In genomic region chr2:32159678-32160077, GRCh38 we compare ENCODE assay signal across 20 cellular contexts. TPM values are rescaled to one million over a fixed set of nuclear protein-coding genes. Genes with fewer than 3 reads are reported as not detected.
A peak's percentile ranks its signal among the peaks of the same experiment; 100 is the strongest.
DNase-seq lines count a peak whose midpoint lies in the region; ATAC-seq, FAIRE-seq and TF ChIP-seq lines count a peak whose summit lies in the region.
"Had no signal": no experiment of that assay in that cellular context is flagged by ENCODE, and none has a peak within 500 bp of the region (broad histone marks: within the 10 kb centered on the region; RNA-seq: fewer than 3 reads in every experiment).

No MANE protein-coding gene starts in this region.

- H3K27me3 Mint-ChIP-seq in Calu3 (ENCODE audit: unreplicated experiment) = no peaks in the 10 kb centered on the region
- H3K27me3 Mint-ChIP-seq in MCF 10A (ENCODE audit: insufficient read depth, unreplicated experiment) = no peaks in the 10 kb centered on the region
- H3K27me3 Mint-ChIP-seq: CD4-positive, alpha-beta memory T cell had no signal

- no peak overlapping the region for H2AFZ ChIP-seq in K562 (ENCODE audit: low read depth, low read length)
- no peak overlapping the region for H2AFZ ChIP-seq in PC-9
- H2AFZ ChIP-seq: GM23248 had no signal

- ATAC-seq in K562 (no peak), pancreas (no peak)
- ATAC-seq: GM12878, HCT116 had no signal

- POLR2A ChIA-PET in K562 (lab: Yijun Ruan, JAX) = no interaction called here
- POLR2A ChIA-PET in MCF 10A (lab: Yijun Ruan, JAX) = no interaction called here
- POLR2A ChIA-PET in PC-9 (lab: Charles Lee; ENCODE audit: unreplicated experiment) = no interaction called here

- no peak overlapping the region for H3K27ac ChIP-seq in K562 (ENCODE audit: extremely low read depth, low read depth, low read length)
- no peak overlapping the region for H3K27ac ChIP-seq in pancreas
- no peak overlapping the region for H3K27ac ChIP-seq in PC-9
- H3K27ac ChIP-seq: GM23248 had no signal

- no peak overlapping the region for H3K4me2 ChIP-seq in K562 (ENCODE audit: insufficient read depth, low read length)
- no peak overlapping the region for H3K4me2 ChIP-seq in PC-9

- TF ChIP-seq RAD21 in K562 (CRISPR knock-in tag; conservative IDR thresholded peaks at IDR 0.05 in 1 of 2, IDR thresholded peaks at IDR 0.05 in 1 of 2) = no peak

- H3K9me3 Mint-ChIP-seq in Calu3 (ENCODE audit: low read depth, unreplicated experiment) (peaks cover 2% of the 10 kb centered on the region), MCF 10A (ENCODE audit: unreplicated experiment) (no peaks in the 10 kb centered on the region)
- H3K9me3 Mint-ChIP-seq: HFFc6 had no signal

- peaks cover 30% of the 10 kb centered on the region for H3K36me3 ChIP-seq in K562 (ENCODE audit: control insufficient read depth, insufficient read depth, low read length)
- H3K36me3 ChIP-seq in pancreas = no peaks in the 10 kb centered on the region
- H3K36me3 ChIP-seq in PC-9 (ENCODE audit: low read depth) = no peaks in the 10 kb centered on the region

- no peak for DNase-seq in Calu3
- peak; percentile 11 for DNase-seq in KBM-7
- DNase-seq in K562 (ENCODE audit: extremely low read depth in 1 of 4, low spot score in 3 of 4) = no peak
- DNase-seq in pancreas = no peak
- DNase-seq in MCF 10A (ENCODE audit: unreplicated experiment) = no peak
- DNase-seq in PC-9 = no peak
- DNase-seq: C1 segment of cervical spinal cord; Caco-2; CD4-positive, alpha-beta memory T cell; DMS 273 treated with DMSO at 0.1 percent for 48 hours; DMS79; EL; GDM1; GM23248; H9; HFFc6 had no signal

- BruUV-seq in Calu3 (replicated peaks; lab: Mats Ljungman, UMichigan) = no TSS peak
- BruUV-seq in K562 (replicated peaks; lab: Mats Ljungman, UMichigan) = no TSS peak
- BruUV-seq in MCF 10A (replicated peaks; lab: Mats Ljungman, UMichigan) = no TSS peak
- BruUV-seq in PC-9 (replicated peaks; lab: Mats Ljungman, UMichigan) = no TSS peak

- H3K4me1 ChIP-seq in K562 (replicated peaks in 1 of 2; ENCODE audit: control insufficient read depth in 2 of 2, insufficient read depth in 2 of 2, low read length in 2 of 2) (peaks cover 3 to 6% of the 10 kb centered on the region in 2 experiments; a peak in 1 of 5 replicates), pancreas (no peaks in the 10 kb centered on the region), PC-9 (replicated peaks; ENCODE audit: insufficient read depth) (peaks cover 5% of the 10 kb centered on the region; the same call in 1 of the 2 replicates)

- no peak for TF ChIP-seq POLR2A in K562 (conservative IDR thresholded peaks at IDR 0.05)

- TF ChIP-seq EP300 in K562 (IDR thresholded peaks at IDR 0.05; ENCODE audit: low read length) = no peak

- H3K9me1 ChIP-seq in K562 (ENCODE audit: control insufficient read depth, insufficient read depth, low read length) = no peaks in the 10 kb centered on the region

- peak overlapping the region; percentile 31 for H3K27ac Mint-ChIP-seq in Calu3 (ENCODE audit: unreplicated experiment)
- no peak overlapping the region for H3K27ac Mint-ChIP-seq in MCF 10A (ENCODE audit: low read depth, unreplicated experiment)
- H3K27ac Mint-ChIP-seq: CD4-positive, alpha-beta memory T cell; H9; HFFc6 had no signal

- in situ Hi-C loops in KBM-7 (cut with MboI; ENCODE audit: low pct_unique_long_range_greater_than_20kb, low sequenced_read_pairs) = no loop called here
- in situ Hi-C loops in K562 (cut with MboI) = no loop called here

- FAIRE-seq in K562 (lab: Jason Lieb, UNC) = no peak
- no peak for FAIRE-seq in pancreas (lab: Jason Lieb, UNC)
- FAIRE-seq: D721Med, GM12878, GM19239 had no signal

- H3F3A ChIP-seq in PC-9 (ENCODE audit: insufficient read depth, low read depth) = no peaks in the 10 kb centered on the region; the same call in 1 of the 2 replicates

- 82% methylated on average over 2 of the region's 2 CpGs for WGBS in K562 (ENCODE audit: insufficient coverage, low coverage, missing lambda C conversion rate)
- 92 to 98% methylated on average over 2 of the region's 2 CpGs for WGBS in pancreas, 2 donors

- no peaks in the 10 kb centered on the region for H3K9me2 ChIP-seq in PC-9 (ENCODE audit: insufficient read depth)

- no peaks in the 10 kb centered on the region for H3K9me3 ChIP-seq in K562 (replicated peaks; ENCODE audit: control insufficient read depth, insufficient read depth, low read depth, low read length)
- H3K9me3 ChIP-seq in pancreas = no peaks in the 10 kb centered on the region
- no peaks in the 10 kb centered on the region for H3K9me3 ChIP-seq in PC-9 (ENCODE audit: insufficient read depth, low read depth)
- H3K9me3 ChIP-seq: Caco-2 had no signal

- no peak overlapping the region for H3K9ac ChIP-seq in K562 (ENCODE audit: insufficient read depth in 1 of 2, low read depth in 2 of 2, low read length in 2 of 2)
- H3K9ac ChIP-seq: GM23248 had no signal

- H4K20me1 ChIP-seq in K562 (replicated peaks; ENCODE audit: control insufficient read depth, insufficient read depth, low read length) (no peaks in the 10 kb centered on the region), PC-9 (ENCODE audit: insufficient read depth) (0 out of 2 replicates have a peak, but pooled peaks cover 5% of the 10 kb centered on the region)

- intact Hi-C loops in Calu3 (cut with micrococcal nuclease; ENCODE audit: unreplicated experiment) (no loop called here), K562 (cut with micrococcal nuclease) (loop anchor here (10.0 kb wide), 1 partner anchor 195 kb away; the partner anchor contains the start of gene BIRC6), pancreas (cut with DNase I) (no loop called here), MCF 10A (cut with micrococcal nuclease) (loop anchor here (10.0 kb wide), 1 partner anchor 95 kb away; the partner anchor contains the start of gene SPAST), PC-9 (cut with micrococcal nuclease; ENCODE audit: unreplicated experiment) (loop anchor here (10.0 kb wide), 1 partner anchor 125 kb away; the partner anchor contains the start of gene DPY30)

- CTCF ChIA-PET in Calu3 (lab: Charles Lee) (no interaction called here), K562 (lab: Yijun Ruan, JAX; ENCODE audit: low intra/inter-chr PET ratio) (no interaction called here), MCF 10A (lab: Yijun Ruan, JAX) (no interaction called here), PC-9 (lab: Charles Lee) (no interaction called here)

- H3K4me3 Mint-ChIP-seq in Calu3 (ENCODE audit: low read depth, unreplicated experiment) (no peak overlapping the region), MCF 10A (ENCODE audit: unreplicated experiment) (no peak overlapping the region)
- H3K4me3 Mint-ChIP-seq: CD4-positive, alpha-beta memory T cell; H9; HFFc6 had no signal

- no peak overlapping the region for H3K4me3 ChIP-seq in K562
- H3K4me3 ChIP-seq in pancreas = no peak overlapping the region
- H3K4me3 ChIP-seq in PC-9 = no peak overlapping the region
- H3K4me3 ChIP-seq: GM12878, GM23248 had no signal

- peaks cover 34% of the 10 kb centered on the region for H3K79me2 ChIP-seq in K562 (ENCODE audit: control insufficient read depth, insufficient read depth, low read length)
- H3K79me2 ChIP-seq in PC-9 (ENCODE audit: low read depth) = peaks cover 8% of the 10 kb centered on the region

- H3K27me3 ChIP-seq in K562 (ENCODE audit: control insufficient read depth in 2 of 2, insufficient read depth in 2 of 2, low read length in 2 of 2) (no peaks in the 10 kb centered on the region), pancreas (no peaks in the 10 kb centered on the region), PC-9 (ENCODE audit: insufficient read depth, low read depth) (no peaks in the 10 kb centered on the region)

- H3K4me1 Mint-ChIP-seq in Calu3 (ENCODE audit: low read depth, unreplicated experiment) = peaks cover 3% of the 10 kb centered on the region
- peaks cover 6% of the 10 kb centered on the region for H3K4me1 Mint-ChIP-seq in MCF 10A (ENCODE audit: insufficient read depth, unreplicated experiment)

- TF ChIP-seq CTCF in Calu3 (IDR thresholded peaks at IDR 0.05; ENCODE audit: unreplicated experiment) = no peak
- TF ChIP-seq CTCF in K562 (IDR thresholded peaks at IDR 0.05 in 2 of 3, conservative IDR thresholded peaks at IDR 0.05 in 1 of 3; ENCODE audit: insufficient read depth in 2 of 3, low read depth in 1 of 3, low read length in 3 of 3) = no peak
- no peak for TF ChIP-seq CTCF in pancreas (IDR thresholded peaks at IDR 0.05)
- TF ChIP-seq CTCF in MCF 10A (IDR thresholded peaks at IDR 0.05; ENCODE audit: unreplicated experiment) = no peak
- TF ChIP-seq CTCF in PC-9 (conservative IDR thresholded peaks at IDR 0.05) = no peak

- peaks cover 13% of the 10 kb centered on the region for H3K36me3 Mint-ChIP-seq in Calu3 (ENCODE audit: insufficient read depth, unreplicated experiment)
- peaks cover 17% of the 10 kb centered on the region for H3K36me3 Mint-ChIP-seq in MCF 10A (ENCODE audit: insufficient read depth, unreplicated experiment)

TF ChIP-seq in K562, 482 proteins besides CTCF, POLR2A, EP300 and RAD21 (continues in another document):
- TF ChIP-seq BCL6 (CRISPR knock-in tag; IDR thresholded peaks at IDR 0.05) (no peak), COPS2 (conservative IDR thresholded peaks at IDR 0.05) (no peak), BHLHE40 (IDR thresholded peaks at IDR 0.05; ENCODE audit: low read length) (no peak), HDAC2 (IDR thresholded peaks at IDR 0.05) (no peak), CBX1 (IDR thresholded peaks at IDR 0.05; ENCODE audit: low read depth) (no peak), ZNF24 (IDR thresholded peaks at IDR 0.05) (peak; percentile 53; the same call in 1 of the 2 replicates), XRCC3 (IDR thresholded peaks at IDR 0.05) (no peak)

RNA-seq across cellular contexts. Expression of gene SLC30A6, which starts 6.0 kb away (rescaled TPM):
- 35.1 and 35.3 TPM in 2 replicates for total RNA-seq in Calu3 (2022)
- total RNA-seq in K562 (2011; cell fraction: chromatin; rRNA removed; ENCODE audit: low replicate concordance) = 52.9 and 83.6 TPM in 2 replicates
- 23.8 and 27.6 TPM in 2 replicates for total RNA-seq in K562 (2011; cell fraction: nucleolus; rRNA removed)
- total RNA-seq in K562 (2011; cell fraction: nucleoplasm; rRNA removed) = 55.9 and 83.3 TPM in 2 replicates
- 12.1 and 18.1 TPM in 2 replicates for total RNA-seq in K562 (2014; rRNA removed)
- total RNA-seq in K562 (2014; rRNA removed; fragmentation: Illumina TruSeq; extraction: Trizol) = 31.6 and 32.0 TPM in 2 replicates
- total RNA-seq in K562 (2015; rRNA removed; fragmentation: Illumina TruSeq; extraction: Trizol) = 27.3 and 28.5 TPM in 2 replicates
- total RNA-seq in K562 (2021) = 23.8 and 25.9 TPM in 2 replicates
- polyA plus RNA-seq in K562 (2011; rRNA removed) = 36.0 and 42.8 TPM in 2 replicates
- 14.0 and 33.4 TPM in 2 replicates for polyA plus RNA-seq in K562 (2011; cell fraction: cytosol; rRNA removed)
- 12.1 and 19.2 TPM in 2 replicates for polyA plus RNA-seq in K562 (2011; cell fraction: nucleus; rRNA removed)
- polyA plus RNA-seq in K562 (2012) = 13.5 and 18.8 TPM in 2 replicates
- 21.3 and 24.4 TPM in 2 replicates for polyA plus RNA-seq in K562 (2014; fragmentation: Illumina TruSeq; extraction: Trizol)
- 10 to 100 TPM; 13.6 to 17.8 TPM for polyA plus RNA-seq in K562 (2014; fragmentation: Nextera tagmentation; extraction: Ambion mirVana)
- 14.1 and 17.9 TPM in 2 replicates for polyA plus RNA-seq in K562 (2014; rRNA removed)
- polyA minus RNA-seq in K562 (2011; rRNA and poly(A)+ RNA removed) = 54.9 and 70.5 TPM in 2 replicates
- polyA minus RNA-seq in K562 (2011; cell fraction: cytosol; rRNA and poly(A)+ RNA removed) = 21.8 and 25.1 TPM in 2 replicates
- polyA minus RNA-seq in K562 (2011; cell fraction: nucleus; rRNA and poly(A)+ RNA removed) = 13.2 and 44.9 TPM in 2 replicates
- total RNA-seq in pancreas = 10 to 100 TPM in 3 of 6 donors, 1 to 10 TPM in 3; 7.3 to 13.7 (median 9.6) TPM
- polyA plus RNA-seq in pancreas = 1 to 10 TPM; 2.1 to 5.2 TPM
- total RNA-seq in MCF 10A (2022) = 21.8 and 32.2 TPM in 2 replicates
- total RNA-seq in PC-9 (2021) = 18.5 and 25.7 TPM in 2 replicates

Comparison
In these comparisons a context has a peak if more than half of its experiments do, and no peak if none do; other contexts are left out.
1. intact Hi-C loops: an anchor here in K562 (10.0 kb wide), MCF 10A (10.0 kb wide) and PC-9 (10.0 kb wide); none called in Calu3 and pancreas.